Comparison of ENCODE assay signal across 8 cellular contexts in the genomic region with DNA sequence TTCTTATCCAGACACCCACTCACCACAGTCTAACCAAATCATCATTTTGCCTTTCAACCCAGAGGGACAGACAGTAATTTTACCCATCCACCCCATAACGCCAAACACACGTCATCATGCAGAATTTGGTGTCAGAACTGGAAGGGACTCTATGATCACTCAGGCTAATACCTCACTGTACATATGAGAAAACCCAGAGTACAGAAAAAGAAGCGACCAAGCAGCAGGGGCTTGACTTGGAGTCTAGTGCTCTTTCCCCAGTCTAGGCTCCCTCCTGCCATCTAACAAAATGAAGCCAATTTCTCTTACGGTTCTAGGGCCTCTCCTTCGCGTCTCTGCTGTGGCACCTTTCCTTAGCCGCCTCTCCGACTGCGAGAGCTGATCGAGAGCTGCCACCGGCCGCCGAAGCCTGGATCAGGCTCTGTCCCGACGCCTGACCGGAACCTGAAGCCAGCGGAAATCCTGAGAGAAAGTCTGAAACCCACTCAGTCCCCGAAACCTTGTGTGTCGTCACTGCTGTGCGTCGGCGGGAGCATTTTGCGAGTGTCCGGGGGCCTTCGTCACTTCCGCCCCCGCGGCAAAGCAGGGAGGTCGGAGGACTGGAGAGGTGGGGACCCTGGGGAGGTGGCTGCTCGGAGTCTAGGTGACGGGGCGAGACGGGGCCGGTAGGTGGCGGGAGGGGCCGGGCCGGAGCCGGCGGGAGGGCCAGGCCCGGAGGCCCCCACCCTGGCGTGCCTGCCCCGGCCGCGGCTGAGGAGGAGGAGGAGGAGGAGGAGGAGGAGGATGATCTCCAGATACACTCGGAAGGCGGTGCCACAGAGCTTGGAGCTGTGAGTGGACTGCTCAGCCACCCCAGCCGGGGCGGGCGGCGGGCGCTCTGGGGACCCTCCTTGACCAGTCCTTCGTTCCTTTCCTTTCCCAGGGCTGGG. TPM values are rescaled to one million over a fixed set of nuclear protein-coding genes. Genes with fewer than 3 reads are reported as not detected.
A peak's percentile ranks its signal among the peaks of the same experiment; 100 is the strongest.
DNase-seq lines count a peak whose midpoint lies in the region; ATAC-seq and TF ChIP-seq lines count a peak whose summit lies in the region.

A gene (minus strand): TSS at position 452 of the 929 bp plus-strand sequence. CDS start 4,071 bp downstream, outside the sequence.
A gene (plus strand): TSS at position 563 of the 929 bp plus-strand sequence. CDS start 221 bp downstream, at position 784.

- POLR2A ChIA-PET in RWPE1 (lab: Yijun Ruan, JAX; ENCODE audit: low non-redundant PET), result interaction anchor here (0.6 to 1.3 kb wide), 2 partner anchors 14 to 440 kb away, joined by 3 read pairs; no protein-coding TSS in a partner anchor
- POLR2A ChIA-PET in naive thymus-derived CD4-positive, alpha-beta T cell (lab: Charles Lee), result interaction anchor here (0.6 to 3.2 kb wide), 8 partner anchors 12 to 1270 kb away, joined by 3 to 17 read pairs (median 3); a partner anchor contains a TSS

- H3K4me1 ChIP-seq in GM23248 (ENCODE audit: insufficient read depth) (peaks cover 22% of the 10 kb centered on the region), fibroblast of lung (ENCODE audit: control insufficient read depth, extremely low read depth, insufficient read depth, low read length) (no peaks in the 10 kb centered on the region)
- peaks cover 30 to 34% of the 10 kb centered on the region in 2 donors for H3K4me1 ChIP-seq in naive thymus-derived CD4-positive, alpha-beta T cell (ENCODE audit: control insufficient read depth in 2 of 2, insufficient read depth in 2 of 2, low read length in 2 of 2)

- H3F3A ChIP-seq in GM23248 (ENCODE audit: insufficient read depth), result peaks cover 29% of the 10 kb centered on the region

- H3K4me2 ChIP-seq in GM23248 (ENCODE audit: unreplicated experiment) (peak within 1 kb of the TSS; percentile 97), fibroblast of lung (ENCODE audit: extremely low read depth, insufficient read depth, low read length) (peak within 1 kb of the TSS; percentile 77)

- peak; percentile 93 for DNase-seq in Daoy (ENCODE audit: low read depth)
- peak; percentile 97 for DNase-seq in GM23248
- DNase-seq in Kasumi-1 (lab: John Stamatoyannopoulos, UW), result peak; percentile 95 to 97
- DNase-seq in RWPE1 (ENCODE audit: low spot score), result peak; percentile 95
- peak; percentile 94 for DNase-seq in fibroblast of lung (ENCODE audit: low read depth in 2 of 2)
- peak; percentile 86 to 93 (median 92) for DNase-seq in naive thymus-derived CD4-positive, alpha-beta T cell
- peak; percentile 92 for DNase-seq in stimulated activated naive B cell treated with anti-CD40 and anti-IgM and Interleukin-4, amounts not matched to agents 10 μg/mL and 1 μg/mL and 100 μg/mL, for 72 hours

- no peaks in the 10 kb centered on the region for H3K9me2 ChIP-seq in GM23248 (ENCODE audit: insufficient read depth)

- H3K79me2 ChIP-seq in GM23248 (ENCODE audit: insufficient read depth) (peaks cover 69% of the 10 kb centered on the region), fibroblast of lung (ENCODE audit: control insufficient read depth, insufficient read depth, low read length) (peaks cover 40% of the 10 kb centered on the region)

- 1% methylated on average over 39 to 52 of the region's 52 CpGs for WGBS in GM23248 (ENCODE audit: low coverage in 1 of 2, low lambda C conversion rate in 2 of 2, missing lambda C conversion rate in 2 of 2), 2 experiments

- in situ Hi-C loops in GM23248 (cut with MboI), result no loop called here

- H3K9ac ChIP-seq in GM23248 (peak within 1 kb of the TSS; percentile 99), fibroblast of lung (ENCODE audit: insufficient read depth, low read length) (peak within 1 kb of the TSS; percentile 86)

- no peaks in the 10 kb centered on the region for H3K27me3 ChIP-seq in GM23248 (replicated peaks; ENCODE audit: insufficient read depth)
- no peaks in the 10 kb centered on the region for H3K27me3 ChIP-seq in fibroblast of lung (ENCODE audit: control insufficient read depth, insufficient read depth, low read length)
- H3K27me3 ChIP-seq in naive thymus-derived CD4-positive, alpha-beta T cell (ENCODE audit: control insufficient read depth in 2 of 2, insufficient read depth in 2 of 2, low read length in 2 of 2), result no peaks in the 10 kb centered on the region

- no peaks in the 10 kb centered on the region for H3K9me3 ChIP-seq in GM23248 (ENCODE audit: low read depth)
- no peaks in the 10 kb centered on the region for H3K9me3 ChIP-seq in fibroblast of lung (ENCODE audit: control insufficient read depth, insufficient read depth, low read depth, low read length)
- no peaks in the 10 kb centered on the region for H3K9me3 ChIP-seq in naive thymus-derived CD4-positive, alpha-beta T cell (ENCODE audit: control insufficient read depth in 2 of 3, low read length in 3 of 3)

- peak within 1 kb of the TSS; percentile 99 for H3K27ac Mint-ChIP-seq in activated T-helper 17 cell treated with anti-CD3 and anti-CD28 coated beads, Interleukin-2, amount 50 U/mL, for 72 hours
- H3K27ac Mint-ChIP-seq in naive thymus-derived CD4-positive, alpha-beta T cell, result peak within 1 kb of the TSS; percentile 98 to 100 (median 99)
- H3K27ac Mint-ChIP-seq in stimulated activated naive B cell treated with anti-CD40 and anti-IgM and Interleukin-4, amounts not matched to agents 10 μg/mL and 1 μg/mL and 100 μg/mL, for 72 hours, result peak within 1 kb of the TSS; percentile 99

- ATAC-seq in activated T-helper 17 cell treated with anti-CD3 and anti-CD28 coated beads, Interleukin-2, amount 50 U/mL, for 72 hours (replicated peaks), result peak; percentile 95
- peak; percentile 97 for ATAC-seq in naive thymus-derived CD4-positive, alpha-beta T cell
- ATAC-seq in stimulated activated naive B cell treated with anti-CD40 and anti-IgM and Interleukin-4, amounts not matched to agents 10 μg/mL and 1 μg/mL and 100 μg/mL, for 72 hours (replicated peaks), result peak; percentile 97 to 99

- peak within 1 kb of the TSS; percentile 98 for H3K4me3 Mint-ChIP-seq in activated T-helper 17 cell treated with anti-CD3 and anti-CD28 coated beads, Interleukin-2, amount 50 U/mL, for 72 hours
- H3K4me3 Mint-ChIP-seq in naive thymus-derived CD4-positive, alpha-beta T cell, result peak within 1 kb of the TSS; percentile 92 to 100 (median 100)
- H3K4me3 Mint-ChIP-seq in stimulated activated naive B cell treated with anti-CD40 and anti-IgM and Interleukin-4, amounts not matched to agents 10 μg/mL and 1 μg/mL and 100 μg/mL, for 72 hours, result peak within 1 kb of the TSS; percentile 100

- no peaks in the 10 kb centered on the region for H3K27me3 Mint-ChIP-seq in activated T-helper 17 cell treated with anti-CD3 and anti-CD28 coated beads, Interleukin-2, amount 50 U/mL, for 72 hours
- H3K27me3 Mint-ChIP-seq in naive thymus-derived CD4-positive, alpha-beta T cell, result no peaks in the 10 kb centered on the region
- no peaks in the 10 kb centered on the region for H3K27me3 Mint-ChIP-seq in stimulated activated naive B cell treated with anti-CD40 and anti-IgM and Interleukin-4, amounts not matched to agents 10 μg/mL and 1 μg/mL and 100 μg/mL, for 72 hours

- H3K4me3 ChIP-seq in GM23248 (peak within 1 kb of the TSS; percentile 98), fibroblast of lung (replicated peaks in 1 of 4; ENCODE audit: control extremely low read depth in 1 of 4, insufficient read depth in 1 of 4, low read depth in 3 of 4, low read length in 4 of 4) (peak within 1 kb of the TSS; percentile 66 to 98 (median 80))
- peak within 1 kb of the TSS; percentile 97 for H3K4me3 ChIP-seq in naive thymus-derived CD4-positive, alpha-beta T cell (ENCODE audit: low read length)

- H3K36me3 ChIP-seq in GM23248 (ENCODE audit: low read depth) (no peaks in the 10 kb centered on the region), fibroblast of lung (ENCODE audit: control insufficient read depth, insufficient read depth, low read length) (no peaks in the 10 kb centered on the region)
- H3K36me3 ChIP-seq in naive thymus-derived CD4-positive, alpha-beta T cell (ENCODE audit: control insufficient read depth in 2 of 3, insufficient read depth in 3 of 3, low read length in 3 of 3), result peaks cover 3 to 8% (median 4%) of the 10 kb centered on the region in 3 experiments

- TF ChIP-seq CTCF in RWPE1 (conservative IDR thresholded peaks at IDR 0.05; ENCODE audit: low read depth) (no peak), fibroblast of lung (conservative IDR thresholded peaks at IDR 0.05 in 1 of 2, IDR thresholded peaks at IDR 0.05 in 1 of 2; ENCODE audit: low read depth in 1 of 2, low read length in 2 of 2) (no peak)

- H3K9me3 Mint-ChIP-seq in activated T-helper 17 cell treated with anti-CD3 and anti-CD28 coated beads, Interleukin-2, amount 50 U/mL, for 72 hours, result no peaks in the 10 kb centered on the region
- H3K9me3 Mint-ChIP-seq in naive thymus-derived CD4-positive, alpha-beta T cell, result no peaks in the 10 kb centered on the region
- no peaks in the 10 kb centered on the region for H3K9me3 Mint-ChIP-seq in stimulated activated naive B cell treated with anti-CD40 and anti-IgM and Interleukin-4, amounts not matched to agents 10 μg/mL and 1 μg/mL and 100 μg/mL, for 72 hours

- H3K27ac ChIP-seq in GM23248, result peak within 1 kb of the TSS; percentile 97
- peak within 1 kb of the TSS; percentile 94 for H3K27ac ChIP-seq in RWPE1
- H3K27ac ChIP-seq in fibroblast of lung (ENCODE audit: insufficient read depth, low read length), result peak within 1 kb of the TSS; percentile 91
- peak within 1 kb of the TSS; percentile 95 for H3K27ac ChIP-seq in naive thymus-derived CD4-positive, alpha-beta T cell (ENCODE audit: low read depth, low read length)

- H3K36me3 Mint-ChIP-seq in activated T-helper 17 cell treated with anti-CD3 and anti-CD28 coated beads, Interleukin-2, amount 50 U/mL, for 72 hours (ENCODE audit: low read depth), result peaks cover 47% of the 10 kb centered on the region
- H3K36me3 Mint-ChIP-seq in naive thymus-derived CD4-positive, alpha-beta T cell, result peaks cover 0 to 13% (median 5%) of the 10 kb centered on the region in 5 donors
- peaks cover 11 to 30% of the 10 kb centered on the region in 2 donors for H3K36me3 Mint-ChIP-seq in stimulated activated naive B cell treated with anti-CD40 and anti-IgM and Interleukin-4, amounts not matched to agents 10 μg/mL and 1 μg/mL and 100 μg/mL, for 72 hours

- intact Hi-C loops in naive thymus-derived CD4-positive, alpha-beta T cell (cut with micrococcal nuclease), result loop anchor here (1.0 to 5.0 kb wide), 8 partner anchors 9 to 459 kb away; a partner anchor contains a TSS

- H4K20me1 ChIP-seq in GM23248 (ENCODE audit: insufficient read depth) (no peaks in the 10 kb centered on the region), fibroblast of lung (ENCODE audit: control insufficient read depth, extremely low read depth, insufficient read depth, low read length) (no peaks in the 10 kb centered on the region)

- CTCF ChIA-PET in RWPE1 (lab: Yijun Ruan, JAX), result interaction anchor here (0.5 to 0.6 kb wide), 5 partner anchors 23 to 667 kb away, joined by 3 to 4 read pairs (median 3); a partner anchor contains a TSS
- CTCF ChIA-PET in naive thymus-derived CD4-positive, alpha-beta T cell (lab: Charles Lee), result interaction anchor here (1.3 kb wide), 2 partner anchors 9 to 71 kb away, joined by 4 to 5 read pairs; a partner anchor contains a TSS

- peaks cover 29% of the 10 kb centered on the region for H3K4me1 Mint-ChIP-seq in activated T-helper 17 cell treated with anti-CD3 and anti-CD28 coated beads, Interleukin-2, amount 50 U/mL, for 72 hours
- H3K4me1 Mint-ChIP-seq in naive thymus-derived CD4-positive, alpha-beta T cell, result peaks cover 31 to 58% (median 44%) of the 10 kb centered on the region in 7 donors
- H3K4me1 Mint-ChIP-seq in stimulated activated naive B cell treated with anti-CD40 and anti-IgM and Interleukin-4, amounts not matched to agents 10 μg/mL and 1 μg/mL and 100 μg/mL, for 72 hours, result peaks cover 21 to 33% of the 10 kb centered on the region in 2 donors

- H2AFZ ChIP-seq in GM23248 (peak within 1 kb of the TSS; percentile 89), fibroblast of lung (ENCODE audit: low read length) (peak within 1 kb of the TSS; percentile 69)

RNA-seq across cellular contexts. Expression of the first gene that starts in this region (rescaled TPM):
- total RNA-seq in Daoy (2014; rRNA removed; shearing (Covaris generic)), result 36.0 and 36.6 TPM in 2 replicates
- total RNA-seq in GM23248 (2014; rRNA removed; shearing (Covaris generic)), result 20.2 and 21.3 TPM in 2 replicates
- polyA plus RNA-seq in GM23248 (2016; fragmentation: Nextera tagmentation; extraction: Ambion mirVana) (36.0 and 37.3 TPM in 2 replicates), fibroblast of lung (40.9 and 45.4 TPM in 2 replicates)
- 10 to 100 TPM; 27.8 to 29.6 TPM for total RNA-seq in activated T-helper 17 cell treated with anti-CD3 and anti-CD28 coated beads, Interleukin-2, amount 50 U/mL, for 72 hours
- total RNA-seq in fibroblast of lung, result 18.2 and 22.0 TPM in 2 replicates
- 22.3 and 26.0 TPM in 2 replicates for polyA plus RNA-seq in fibroblast of lung (2012)
- polyA minus RNA-seq in fibroblast of lung (ENCODE audit: low replicate concordance), result 14.9 and 16.5 TPM in 2 replicates
- total RNA-seq in naive thymus-derived CD4-positive, alpha-beta T cell, result 10 to 100 TPM; 30.2 to 42.7 (median 33.1) TPM
- 10 to 100 TPM; 31.9 to 33.1 TPM for polyA plus RNA-seq in naive thymus-derived CD4-positive, alpha-beta T cell

RNA-seq across cellular contexts. Expression of the second gene that starts in this region (rescaled TPM):
- 7.4 and 7.6 TPM in 2 replicates for total RNA-seq in Daoy (2014; rRNA removed; shearing (Covaris generic))
- total RNA-seq in GM23248 (2014; rRNA removed; shearing (Covaris generic)), result 23.3 and 26.7 TPM in 2 replicates
- polyA plus RNA-seq in GM23248 (2016; fragmentation: Nextera tagmentation; extraction: Ambion mirVana), result 7.1 and 7.4 TPM in 2 replicates
- 10 to 100 TPM; 12.6 to 20.8 TPM for total RNA-seq in activated T-helper 17 cell treated with anti-CD3 and anti-CD28 coated beads, Interleukin-2, amount 50 U/mL, for 72 hours
- total RNA-seq in fibroblast of lung, result 35.4 and 44.9 TPM in 2 replicates
- polyA plus RNA-seq in fibroblast of lung, result 22.8 and 38.9 TPM in 2 replicates
- polyA plus RNA-seq in fibroblast of lung (2012), result 15.9 and 22.2 TPM in 2 replicates
- polyA minus RNA-seq in fibroblast of lung (ENCODE audit: low replicate concordance), result 35.4 and 58.6 TPM in 2 replicates
- 10 to 100 TPM; 13.7 to 21.0 (median 16.3) TPM for total RNA-seq in naive thymus-derived CD4-positive, alpha-beta T cell
- 1 to 10 TPM; 4.6 to 5.1 TPM for polyA plus RNA-seq in naive thymus-derived CD4-positive, alpha-beta T cell

Comparison
In these comparisons a context has a peak if more than half of its experiments do, and no peak if none do; other contexts are left out.
1. Peak in every context shown above with its lines: DNase-seq, ATAC-seq, H3K4me3 ChIP-seq and H3K27ac ChIP-seq.